ENCODE assay signal across 1 cellular context in genomic region chr6:52042141-52042885, GRCh38.
TF ChIP-seq lines count a peak whose summit lies in the region.

No MANE protein-coding gene starts in this region.

TF ChIP-seq in IMR-90, 13 proteins besides CTCF, POLR2A, EP300 and RAD21 (continued from another document):
- TF ChIP-seq, protein P1, sequence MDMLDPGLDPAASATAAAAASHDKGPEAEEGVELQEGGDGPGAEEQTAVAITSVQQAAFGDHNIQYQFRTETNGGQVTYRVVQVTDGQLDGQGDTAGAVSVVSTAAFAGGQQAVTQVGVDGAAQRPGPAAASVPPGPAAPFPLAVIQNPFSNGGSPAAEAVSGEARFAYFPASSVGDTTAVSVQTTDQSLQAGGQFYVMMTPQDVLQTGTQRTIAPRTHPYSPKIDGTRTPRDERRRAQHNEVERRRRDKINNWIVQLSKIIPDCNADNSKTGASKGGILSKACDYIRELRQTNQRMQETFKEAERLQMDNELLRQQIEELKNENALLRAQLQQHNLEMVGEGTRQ (IDR thresholded peaks at IDR 0.05; ENCODE audit: low read depth, low read length), result no peak
- no peak for TF ChIP-seq CHD1 (IDR thresholded peaks at IDR 0.05; ENCODE audit: low read depth, low read length)
- TF ChIP-seq RFX5 (IDR thresholded peaks at IDR 0.05; ENCODE audit: low read depth, low read length), result no peak
